In the genomic region with DNA sequence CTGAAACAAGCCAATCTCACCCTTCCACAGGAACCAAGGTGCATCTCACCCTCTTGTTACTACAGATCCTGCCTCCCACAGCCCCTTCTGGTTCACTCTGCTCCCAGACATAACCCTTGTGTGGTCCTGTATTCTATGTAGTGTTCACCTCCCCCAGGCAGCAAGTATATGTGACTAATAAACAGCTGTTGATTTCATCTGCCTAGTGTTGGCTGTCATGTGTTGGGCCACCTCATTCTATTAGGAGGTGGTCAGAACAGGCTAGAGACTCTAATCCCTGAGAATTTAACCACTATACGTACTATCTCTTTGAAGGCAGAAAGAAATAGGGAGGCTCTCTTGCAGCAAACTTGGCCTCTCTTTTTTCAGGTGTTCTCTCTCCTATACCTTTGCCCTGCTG, we compare ENCODE assay signal across 28 cellular contexts.
"Had no signal": no experiment of that assay in that cellular context is flagged by ENCODE, and none has a peak within 500 bp of the region (broad histone marks: within the 10 kb centered on the region; RNA-seq: fewer than 3 reads in every experiment).

No MANE protein-coding gene starts in this region.

- H3K4me1 ChIP-seq: left lung, lower lobe of right lung, neural progenitor cell, right atrium auricular region, right lobe of liver, suprapubic skin, tibial artery, upper lobe of right lung had no signal

- H3K27ac ChIP-seq: left lung, lower lobe of right lung, neural progenitor cell, neutrophil, ovary, right atrium auricular region, right lobe of liver, skin epidermis, suprapubic skin, thoracic aorta, tibial artery, upper lobe of right lung had no signal

- H3K4me2 ChIP-seq: neural progenitor cell had no signal

- ATAC-seq: left colon, left lung, lower lobe of right lung, natural killer cell, right lobe of liver, upper lobe of right lung had no signal

- H3K27me3 ChIP-seq: left lung, neural progenitor cell, neutrophil, ovary, right atrium auricular region, right lobe of liver, suprapubic skin, tibial artery, upper lobe of right lung had no signal

- H3K9ac ChIP-seq: neural progenitor cell had no signal

- H3K4me3 ChIP-seq: left lung, lower lobe of right lung, neural progenitor cell, ovary, right atrium auricular region, right lobe of liver, skin epidermis, suprapubic skin, thoracic aorta, tibial artery, upper lobe of right lung had no signal

- H2AFZ ChIP-seq: neural progenitor cell had no signal

- FAIRE-seq: islet of Langerhans, kidney had no signal

- H3K9me3 ChIP-seq: left lung, lower lobe of right lung, neutrophil, ovary, right atrium auricular region, right lobe of liver, suprapubic skin, thoracic aorta, tibial artery, upper lobe of right lung had no signal

- DNase-seq: hypothalamus; immature natural killer cell; kidney; left colon; left lung; lower lobe of right lung; mammary epithelial cell; mesenchymal stem cell; naive B cell; natural killer cell; nephron progenitor cell; ovary; right lobe of liver; stimulated activated CD4-positive, alpha-beta T cell treated with anti-CD3 and anti-CD28 coated beads, Interleukin-12 subunit alpha, Interleukin-12 subunit beta, amount 100 ng/mL, for 4 hours; stimulated activated CD4-positive, alpha-beta T cell treated with anti-CD3 and anti-CD28 coated beads, Interleukin-15, amount 100 ng/mL, for 24 hours; stimulated activated CD4-positive, alpha-beta T cell treated with anti-CD3 and anti-CD28 coated beads, Interleukin-2, amount 100 ng/mL, for 24 hours; stimulated activated CD4-positive, alpha-beta T cell treated with anti-CD3 and anti-CD28 coated beads, Interleukin-4, amount 100 ng/mL, for 1 hour; stimulated activated naive CD4-positive, alpha-beta T cell; tibial artery; trophoblast cell; upper lobe of right lung had no signal

- H3K36me3 ChIP-seq: left lung, lower lobe of right lung, neural progenitor cell, neutrophil, ovary, right atrium auricular region, right lobe of liver, suprapubic skin, thoracic aorta, tibial artery, upper lobe of right lung had no signal
